Comparison of ENCODE assay signal across 2 cellular contexts in genomic region chr22:40022536-40023225, GRCh38.
TF ChIP-seq lines count a peak whose summit lies in the region.

No MANE protein-coding gene starts in this region.

TF ChIP-seq in GM12878, 131 proteins besides CTCF, POLR2A, EP300 and RAD21:
- no peak for TF ChIP-seq PAX5 (IDR thresholded peaks at IDR 0.05; ENCODE audit: borderline replicate concordance, low read depth, low read length)
- no peak for TF ChIP-seq SMAD5 (IDR thresholded peaks at IDR 0.05; ENCODE audit: low read depth)
- no peak for TF ChIP-seq SPI1 (IDR thresholded peaks at IDR 0.05; ENCODE audit: borderline replicate concordance, insufficient read depth, low read depth, low read length)
- TF ChIP-seq, protein P1, sequence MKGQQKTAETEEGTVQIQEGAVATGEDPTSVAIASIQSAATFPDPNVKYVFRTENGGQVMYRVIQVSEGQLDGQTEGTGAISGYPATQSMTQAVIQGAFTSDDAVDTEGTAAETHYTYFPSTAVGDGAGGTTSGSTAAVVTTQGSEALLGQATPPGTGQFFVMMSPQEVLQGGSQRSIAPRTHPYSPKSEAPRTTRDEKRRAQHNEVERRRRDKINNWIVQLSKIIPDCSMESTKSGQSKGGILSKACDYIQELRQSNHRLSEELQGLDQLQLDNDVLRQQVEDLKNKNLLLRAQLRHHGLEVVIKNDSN (IDR thresholded peaks at IDR 0.05; ENCODE audit: borderline replicate concordance, extremely low read length, insufficient read depth, low read depth, low read length): no peak
- TF ChIP-seq EED (IDR thresholded peaks at IDR 0.05; ENCODE audit: low read depth): no peak
- TF ChIP-seq BMI1 (IDR thresholded peaks at IDR 0.05; ENCODE audit: borderline replicate concordance): no peak
- TF ChIP-seq CREM (IDR thresholded peaks at IDR 0.05; ENCODE audit: low read depth): no peak
- no peak for TF ChIP-seq FOXM1 (IDR thresholded peaks at IDR 0.05; ENCODE audit: low read depth, low read length)
- no peak for TF ChIP-seq DPF2 (IDR thresholded peaks at IDR 0.05)
- TF ChIP-seq, protein P2, sequence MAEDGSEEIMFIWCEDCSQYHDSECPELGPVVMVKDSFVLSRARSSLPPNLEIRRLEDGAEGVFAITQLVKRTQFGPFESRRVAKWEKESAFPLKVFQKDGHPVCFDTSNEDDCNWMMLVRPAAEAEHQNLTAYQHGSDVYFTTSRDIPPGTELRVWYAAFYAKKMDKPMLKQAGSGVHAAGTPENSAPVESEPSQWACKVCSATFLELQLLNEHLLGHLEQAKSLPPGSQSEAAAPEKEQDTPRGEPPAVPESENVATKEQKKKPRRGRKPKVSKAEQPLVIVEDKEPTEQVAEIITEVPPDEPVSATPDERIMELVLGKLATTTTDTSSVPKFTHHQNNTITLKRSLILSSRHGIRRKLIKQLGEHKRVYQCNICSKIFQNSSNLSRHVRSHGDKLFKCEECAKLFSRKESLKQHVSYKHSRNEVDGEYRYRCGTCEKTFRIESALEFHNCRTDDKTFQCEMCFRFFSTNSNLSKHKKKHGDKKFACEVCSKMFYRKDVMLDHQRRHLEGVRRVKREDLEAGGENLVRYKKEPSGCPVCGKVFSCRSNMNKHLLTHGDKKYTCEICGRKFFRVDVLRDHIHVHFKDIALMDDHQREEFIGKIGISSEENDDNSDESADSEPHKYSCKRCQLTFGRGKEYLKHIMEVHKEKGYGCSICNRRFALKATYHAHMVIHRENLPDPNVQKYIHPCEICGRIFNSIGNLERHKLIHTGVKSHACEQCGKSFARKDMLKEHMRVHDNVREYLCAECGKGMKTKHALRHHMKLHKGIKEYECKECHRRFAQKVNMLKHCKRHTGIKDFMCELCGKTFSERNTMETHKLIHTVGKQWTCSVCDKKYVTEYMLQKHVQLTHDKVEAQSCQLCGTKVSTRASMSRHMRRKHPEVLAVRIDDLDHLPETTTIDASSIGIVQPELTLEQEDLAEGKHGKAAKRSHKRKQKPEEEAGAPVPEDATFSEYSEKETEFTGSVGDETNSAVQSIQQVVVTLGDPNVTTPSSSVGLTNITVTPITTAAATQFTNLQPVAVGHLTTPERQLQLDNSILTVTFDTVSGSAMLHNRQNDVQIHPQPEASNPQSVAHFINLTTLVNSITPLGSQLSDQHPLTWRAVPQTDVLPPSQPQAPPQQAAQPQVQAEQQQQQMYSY (CRISPR knock-in tag; IDR thresholded peaks at IDR 0.05): no peak
- TF ChIP-seq NR2F1 (conservative IDR thresholded peaks at IDR 0.05): no peak
- TF ChIP-seq SREBF2 (IDR thresholded peaks at IDR 0.05; ENCODE audit: low read length): no peak
- TF ChIP-seq, protein P3, sequence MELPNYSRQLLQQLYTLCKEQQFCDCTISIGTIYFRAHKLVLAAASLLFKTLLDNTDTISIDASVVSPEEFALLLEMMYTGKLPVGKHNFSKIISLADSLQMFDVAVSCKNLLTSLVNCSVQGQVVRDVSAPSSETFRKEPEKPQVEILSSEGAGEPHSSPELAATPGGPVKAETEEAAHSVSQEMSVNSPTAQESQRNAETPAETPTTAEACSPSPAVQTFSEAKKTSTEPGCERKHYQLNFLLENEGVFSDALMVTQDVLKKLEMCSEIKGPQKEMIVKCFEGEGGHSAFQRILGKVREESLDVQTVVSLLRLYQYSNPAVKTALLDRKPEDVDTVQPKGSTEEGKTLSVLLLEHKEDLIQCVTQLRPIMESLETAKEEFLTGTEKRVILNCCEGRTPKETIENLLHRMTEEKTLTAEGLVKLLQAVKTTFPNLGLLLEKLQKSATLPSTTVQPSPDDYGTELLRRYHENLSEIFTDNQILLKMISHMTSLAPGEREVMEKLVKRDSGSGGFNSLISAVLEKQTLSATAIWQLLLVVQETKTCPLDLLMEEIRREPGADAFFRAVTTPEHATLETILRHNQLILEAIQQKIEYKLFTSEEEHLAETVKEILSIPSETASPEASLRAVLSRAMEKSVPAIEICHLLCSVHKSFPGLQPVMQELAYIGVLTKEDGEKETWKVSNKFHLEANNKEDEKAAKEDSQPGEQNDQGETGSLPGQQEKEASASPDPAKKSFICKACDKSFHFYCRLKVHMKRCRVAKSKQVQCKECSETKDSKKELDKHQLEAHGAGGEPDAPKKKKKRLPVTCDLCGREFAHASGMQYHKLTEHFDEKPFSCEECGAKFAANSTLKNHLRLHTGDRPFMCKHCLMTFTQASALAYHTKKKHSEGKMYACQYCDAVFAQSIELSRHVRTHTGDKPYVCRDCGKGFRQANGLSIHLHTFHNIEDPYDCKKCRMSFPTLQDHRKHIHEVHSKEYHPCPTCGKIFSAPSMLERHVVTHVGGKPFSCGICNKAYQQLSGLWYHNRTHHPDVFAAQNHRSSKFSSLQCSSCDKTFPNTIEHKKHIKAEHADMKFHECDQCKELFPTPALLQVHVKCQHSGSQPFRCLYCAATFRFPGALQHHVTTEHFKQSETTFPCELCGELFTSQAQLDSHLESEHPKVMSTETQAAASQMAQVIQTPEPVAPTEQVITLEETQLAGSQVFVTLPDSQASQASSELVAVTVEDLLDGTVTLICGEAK (IDR thresholded peaks at IDR 0.05; ENCODE audit: borderline replicate concordance): no peak
- TF ChIP-seq ZNF274 (IDR thresholded peaks at IDR 0.05; ENCODE audit: insufficient read depth, insufficient read length): no peak
- no peak for TF ChIP-seq PAX8 (IDR thresholded peaks at IDR 0.05)
- no peak for TF ChIP-seq YY1 (IDR thresholded peaks at IDR 0.05; ENCODE audit: low read depth, low read length)
- no peak for TF ChIP-seq GABPA (IDR thresholded peaks at IDR 0.05; ENCODE audit: low read depth)
- no peak for TF ChIP-seq SMC3 (IDR thresholded peaks at IDR 0.05; ENCODE audit: borderline replicate concordance, low read length)
- TF ChIP-seq TARDBP (IDR thresholded peaks at IDR 0.05; ENCODE audit: borderline replicate concordance): no peak
- no peak for TF ChIP-seq SUZ12 (IDR thresholded peaks at IDR 0.05; ENCODE audit: unreplicated experiment)

TF ChIP-seq in neural cell, 6 proteins besides CTCF, POLR2A, EP300 and RAD21:
- TF ChIP-seq EZH2 (IDR thresholded peaks at IDR 0.05; ENCODE audit: borderline replicate concordance, insufficient read depth, low read length, poor library complexity, severe bottlenecking): no peak
- no peak for TF ChIP-seq MXI1 (conservative IDR thresholded peaks at IDR 0.05; ENCODE audit: poor library complexity, severe bottlenecking)
- TF ChIP-seq REST (IDR thresholded peaks at IDR 0.05; ENCODE audit: borderline replicate concordance): no peak
- TF ChIP-seq TAF1 (IDR thresholded peaks at IDR 0.05; ENCODE audit: low read depth): no peak
- no peak for TF ChIP-seq SMC3 (conservative IDR thresholded peaks at IDR 0.05; ENCODE audit: poor library complexity)
- no peak for TF ChIP-seq POLR2AphosphoS5 (IDR thresholded peaks at IDR 0.05)
